In the genomic region with DNA sequence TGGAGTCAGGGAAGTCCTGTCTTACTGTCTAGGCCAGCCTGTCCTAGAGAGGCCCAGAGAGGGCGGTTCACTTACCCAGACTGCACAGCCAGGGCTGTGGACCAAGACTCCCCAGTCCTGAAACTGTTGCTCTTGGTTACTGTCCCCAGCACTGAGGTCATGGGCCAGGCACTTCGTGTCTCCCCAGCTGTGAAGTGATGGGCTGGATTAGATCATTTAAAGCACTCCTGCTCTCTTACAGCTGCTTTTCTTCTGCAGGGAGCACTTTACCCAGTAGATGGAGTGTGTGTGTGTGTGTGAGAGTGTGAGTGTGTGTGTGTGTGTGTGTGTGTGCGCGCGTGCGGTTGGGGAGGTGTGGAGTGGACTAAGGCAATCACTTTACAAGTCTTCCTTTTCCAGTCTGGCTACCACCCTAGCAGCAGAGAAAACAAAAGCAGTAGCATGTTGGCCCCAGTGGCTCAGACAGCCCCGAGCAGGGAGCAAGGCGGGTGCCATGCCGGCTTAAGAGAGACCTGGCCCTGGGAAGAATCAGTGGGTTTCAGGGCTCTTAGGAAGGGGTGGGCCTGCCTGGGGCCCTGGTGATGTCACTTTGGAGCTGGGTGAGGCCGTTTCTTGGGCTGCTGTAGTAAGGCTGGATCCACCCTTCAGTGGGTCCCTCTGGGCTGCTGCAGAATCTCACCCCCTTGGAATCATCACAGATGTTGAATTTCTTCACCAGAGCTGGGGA, we compare ENCODE assay signal across 8 cellular contexts. TPM values are rescaled to one million over a fixed set of nuclear protein-coding genes. Genes with fewer than 3 reads are reported as not detected.
A peak's percentile ranks its signal among the peaks of the same experiment; 100 is the strongest.
DNase-seq lines count a peak whose midpoint lies in the region; TF ChIP-seq lines count a peak whose summit lies in the region.

No MANE protein-coding gene starts in this region.

- POLR2A ChIA-PET in RWPE1 (lab: Yijun Ruan, JAX; ENCODE audit: low non-redundant PET) (no interaction called here), HEK293T (lab: Yijun Ruan, JAX) (no interaction called here)

- CTCF ChIA-PET in RWPE1 (lab: Yijun Ruan, JAX) (no interaction called here), HEK293T (lab: Yijun Ruan, JAX) (no interaction called here)

- no peaks in the 10 kb centered on the region for H3K9me3 ChIP-seq in WERI-Rb-1 (ENCODE audit: severe bottlenecking)

- peaks cover 22% of the 10 kb centered on the region for H3K36me3 ChIP-seq in WERI-Rb-1

- TF ChIP-seq CTCF in RWPE1 (conservative IDR thresholded peaks at IDR 0.05; ENCODE audit: low read depth) (no peak), fibroblast of the aortic adventitia (IDR thresholded peaks at IDR 0.05; ENCODE audit: insufficient read depth, low read length) (peak; percentile 25), WERI-Rb-1 (IDR thresholded peaks at IDR 0.05; ENCODE audit: low read depth, low read length) (no peak)

- peak; percentile 55 for DNase-seq in activated CD4-positive, alpha-beta T cell treated with anti-CD3 and anti-CD28 coated beads for 48 hours
- no peak for DNase-seq in activated CD4-positive, alpha-beta T cell treated with anti-CD3 and anti-CD28 coated beads, Interleukin-2, amount 50 U/mL, for 4 hours
- DNase-seq in RWPE1 (ENCODE audit: low spot score) (no peak), fibroblast of the aortic adventitia (ENCODE audit: low read depth) (peak; percentile 79), skeletal muscle cell (ENCODE audit: low read depth) (no peak), epidermal melanocyte (ENCODE audit: insufficient read length, low spot score) (no peak), WERI-Rb-1 (no peak), HEK293T (ENCODE audit: extremely low spot score) (no peak)

- H3K27ac ChIP-seq in RWPE1 = peak overlapping the region; percentile 90
- H3K27ac ChIP-seq in WERI-Rb-1 = no peak overlapping the region

- no peaks in the 10 kb centered on the region for H3K27me3 ChIP-seq in WERI-Rb-1 (ENCODE audit: insufficient read depth, low read depth, severe bottlenecking)

- H3K4me3 ChIP-seq in fibroblast of the aortic adventitia (ENCODE audit: low read depth, low read length) = peak overlapping the region; percentile 68
- peak overlapping the region; percentile 74 for H3K4me3 ChIP-seq in skeletal muscle cell (ENCODE audit: low read depth, low read length)
- no peak overlapping the region for H3K4me3 ChIP-seq in WERI-Rb-1 (ENCODE audit: low read depth, low read length)

TF ChIP-seq in HEK293T, 16 proteins besides CTCF, POLR2A, EP300 and RAD21:
- TF ChIP-seq ZNF384 (IDR thresholded peaks at IDR 0.05) (no peak), ARNT (IDR thresholded peaks at IDR 0.05) (no peak)

RNA-seq across cellular contexts. Expression of a gene that starts 2.4 kb away (rescaled TPM):
- 18.2 and 37.6 TPM in 2 replicates for total RNA-seq in fibroblast of the aortic adventitia (ENCODE audit: low replicate concordance)

Comparison
In these comparisons a context has a peak if more than half of its experiments do, and no peak if none do; other contexts are left out.
1. DNase-seq: peak in activated CD4-positive, alpha-beta T cell treated with anti-CD3 and anti-CD28 coated beads for 48 hours (single experiment) and fibroblast of the aortic adventitia (single experiment); none in activated CD4-positive, alpha-beta T cell treated with anti-CD3 and anti-CD28 coated beads, Interleukin-2, amount 50 U/mL, for 4 hours (0 of 2), RWPE1 (single experiment), skeletal muscle cell (single experiment), epidermal melanocyte (single experiment), WERI-Rb-1 (single experiment) and HEK293T (single experiment).